Comparison of ENCODE assay signal across 1 cellular context in the genomic region with DNA sequence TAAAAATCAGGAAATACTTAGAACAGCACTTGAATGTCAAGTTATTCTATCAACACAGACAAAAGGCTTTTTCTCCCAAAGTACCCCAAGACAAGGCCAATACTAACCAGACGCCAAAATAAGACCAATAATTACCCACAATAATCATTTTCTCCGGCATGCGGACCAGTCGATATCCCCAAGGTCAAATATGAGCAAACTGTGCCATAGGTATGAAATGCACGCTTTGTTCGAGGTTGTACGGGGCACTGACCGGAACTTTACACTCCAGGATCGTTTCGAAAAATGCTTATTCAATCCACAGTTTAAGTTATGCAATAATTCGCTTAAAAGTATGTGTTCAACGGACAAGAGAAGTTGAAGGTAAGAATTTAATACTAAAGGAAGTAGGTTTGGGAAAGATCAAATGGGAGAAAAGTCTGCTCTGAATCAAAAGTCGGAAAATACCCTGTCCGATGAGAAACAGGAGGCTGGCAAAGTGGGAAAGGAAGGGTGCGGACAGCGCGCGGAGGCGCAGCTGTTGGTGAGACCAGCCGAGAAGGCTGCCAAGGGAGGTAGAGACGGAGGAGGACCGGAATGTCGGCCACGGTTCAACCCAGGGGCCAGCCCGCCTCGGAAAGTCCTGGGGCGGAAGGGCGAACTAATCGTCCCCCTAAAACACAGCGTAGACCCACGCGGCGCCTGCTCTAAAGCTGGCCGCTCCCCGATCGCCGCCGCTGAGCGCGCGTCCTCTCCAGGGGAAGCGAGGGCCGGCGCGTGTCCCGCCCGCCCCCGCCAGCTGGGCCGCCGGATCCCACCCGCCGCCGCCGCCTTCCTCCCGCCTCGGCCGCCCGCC.
A peak's percentile ranks its signal among the peaks of the same experiment; 100 is the strongest.
TF ChIP-seq lines count a peak whose summit lies in the region.

No MANE protein-coding gene starts in this region.

TF ChIP-seq in endothelial cell of umbilical vein, 7 proteins besides CTCF, POLR2A, EP300 and RAD21:
- TF ChIP-seq MYC (IDR thresholded peaks at IDR 0.05; ENCODE audit: low read depth, low read length): peak; percentile 1
- no peak for TF ChIP-seq FOS (IDR thresholded peaks at IDR 0.05; ENCODE audit: borderline replicate concordance, insufficient read depth, low read length)
